In the genomic region with DNA sequence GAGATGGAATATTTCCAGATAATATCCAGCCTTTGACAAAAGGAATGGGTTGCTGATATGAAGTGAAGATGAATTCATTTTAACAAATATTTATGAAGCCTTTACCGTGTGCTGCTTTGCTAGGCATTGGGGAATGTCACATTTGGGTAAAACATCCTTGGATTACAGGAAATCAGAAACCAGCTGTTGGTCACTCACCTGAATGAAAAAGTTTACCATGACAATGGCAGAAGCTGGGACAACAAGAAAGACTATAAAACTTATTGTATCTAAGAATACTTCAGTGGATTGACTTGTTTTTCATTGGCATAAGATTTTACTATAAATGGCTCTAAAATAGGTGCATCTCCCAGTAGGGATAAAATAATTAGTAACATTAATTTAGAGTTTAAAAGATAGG, we compare ENCODE assay signal across 23 cellular contexts. TPM values are rescaled to one million over a fixed set of nuclear protein-coding genes. Genes with fewer than 3 reads are reported as not detected.
A peak's percentile ranks its signal among the peaks of the same experiment; 100 is the strongest.
DNase-seq lines count a peak whose midpoint lies in the region; ATAC-seq and TF ChIP-seq lines count a peak whose summit lies in the region.
"Had no signal": no experiment of that assay in that cellular context is flagged by ENCODE, and none has a peak within 500 bp of the region (broad histone marks: within the 10 kb centered on the region; RNA-seq: fewer than 3 reads in every experiment).

No MANE protein-coding gene starts in this region.

- H3K36me3 Mint-ChIP-seq in H9 (ENCODE audit: insufficient read depth in 1 of 3, low read depth in 3 of 3) (peaks cover 6 to 26% (median 18%) of the 10 kb centered on the region in 3 experiments; a peak in 6 of 7 replicates), WTC11 (peaks cover 19% of the 10 kb centered on the region)
- no peaks in the 10 kb centered on the region for H3K36me3 Mint-ChIP-seq in stimulated activated naive B cell treated with anti-CD40 and anti-IgM and Interleukin-4, amounts not matched to agents 10 μg/mL and 1 μg/mL and 100 μg/mL, for 72 hours
- H3K36me3 Mint-ChIP-seq: CD14-positive monocyte had no signal

- H3K36me3 ChIP-seq in iPS-18a (ENCODE audit: control insufficient read depth, low read depth, low read length) (no peaks in the 10 kb centered on the region), body of pancreas (replicated peaks in 1 of 2; ENCODE audit: insufficient read depth in 1 of 2, low read depth in 2 of 2) (no peaks in the 10 kb centered on the region)
- H3K36me3 ChIP-seq: BE2C; BLaER1 treated with 17β-estradiol and CSF1 and Interleukin-3, amounts not matched to agents 10 nM and 100 nM had no signal

- H4K20me1 ChIP-seq in H9 (ENCODE audit: control insufficient read depth, insufficient read depth, insufficient read length): no peaks in the 10 kb centered on the region
- H4K20me1 ChIP-seq: BLaER1 treated with 17β-estradiol and CSF1 and Interleukin-3, amounts not matched to agents 10 nM and 100 nM had no signal

- no peak overlapping the region for H4K8ac ChIP-seq in H9 (replicated peaks; ENCODE audit: insufficient read length, low read depth, low read length)

- no peaks in the 10 kb centered on the region for H3K9me3 ChIP-seq in H9 (ENCODE audit: control insufficient read depth, low read depth, low read length)
- H3K9me3 ChIP-seq in iPS-18a (ENCODE audit: control insufficient read depth, low read depth, low read length): no peaks in the 10 kb centered on the region
- no peaks in the 10 kb centered on the region for H3K9me3 ChIP-seq in body of pancreas
- H3K9me3 ChIP-seq: BE2C had no signal

- no peak overlapping the region for H3T11ph ChIP-seq in H9 (ENCODE audit: low read length)

- no peaks in the 10 kb centered on the region for H3K79me2 ChIP-seq in H9 (ENCODE audit: insufficient read depth, low read length)

- H3K27me3 ChIP-seq in H9 (ENCODE audit: insufficient read depth, low read length): no peaks in the 10 kb centered on the region
- H3K27me3 ChIP-seq in iPS-18a (ENCODE audit: control insufficient read depth, insufficient read depth, low read length): no peaks in the 10 kb centered on the region
- no peaks in the 10 kb centered on the region for H3K27me3 ChIP-seq in body of pancreas
- H3K27me3 ChIP-seq: BLaER1 treated with 17β-estradiol and CSF1 and Interleukin-3, amounts not matched to agents 10 nM and 100 nM had no signal

- no peak overlapping the region for H2BK5ac ChIP-seq in H9 (ENCODE audit: insufficient read length, low read length)

- H3K56ac ChIP-seq in H9 (ENCODE audit: insufficient read length, low read depth, low read length): no peak overlapping the region

- H3K27me3 Mint-ChIP-seq in H9 (ENCODE audit: low read depth): no peaks in the 10 kb centered on the region
- H3K27me3 Mint-ChIP-seq in WTC11 (ENCODE audit: low read depth): no peaks in the 10 kb centered on the region
- peaks cover 19 to 58% of the 10 kb centered on the region in 2 donors for H3K27me3 Mint-ChIP-seq in stimulated activated naive B cell treated with anti-CD40 and anti-IgM and Interleukin-4, amounts not matched to agents 10 μg/mL and 1 μg/mL and 100 μg/mL, for 72 hours

- CTCF ChIA-PET in WTC11 (lab: Charles Lee): interaction anchor here (0.7 to 1.2 kb wide), 5 partner anchors 13 to 254 kb away, joined by 3 to 5 read pairs (median 4); no protein-coding TSS in a partner anchor

- H3K4me1 ChIP-seq in H9 (ENCODE audit: insufficient read depth, low read length) (0 out of 2 replicates have a peak, but pooled peaks cover 3% of the 10 kb centered on the region), iPS-18a (ENCODE audit: control insufficient read depth, low read depth, low read length) (peaks cover 23% of the 10 kb centered on the region), body of pancreas (no peaks in the 10 kb centered on the region)
- H3K4me1 ChIP-seq: A549; BE2C; BLaER1 treated with 17β-estradiol and CSF1 and Interleukin-3, amounts not matched to agents 10 nM and 100 nM had no signal

- ATAC-seq in WTC11 (peak; percentile 41; the same call in 1 of the 2 replicates), GM21576 (IDR thresholded peaks at IDR 0.05; ENCODE audit: unreplicated experiment) (no peak), GM21515 (IDR thresholded peaks at IDR 0.05; ENCODE audit: unreplicated experiment) (no peak), body of pancreas (no peak)
- ATAC-seq in stimulated activated naive B cell treated with anti-CD40 and anti-IgM and Interleukin-4, amounts not matched to agents 10 μg/mL and 1 μg/mL and 100 μg/mL, for 72 hours (replicated peaks): no peak
- ATAC-seq: A549, HCT116 had no signal

- no peak overlapping the region for H3K27ac ChIP-seq in H9 (ENCODE audit: insufficient read length, low read depth, low read length)
- H3K27ac ChIP-seq in iPS-18a (ENCODE audit: low read length): peak overlapping the region; percentile 10
- no peak overlapping the region for H3K27ac ChIP-seq in body of pancreas
- H3K27ac ChIP-seq: A549; BLaER1 treated with 17β-estradiol and CSF1 and Interleukin-3, amounts not matched to agents 10 nM and 100 nM had no signal

- no peak overlapping the region for H3K4me2 ChIP-seq in H9 (ENCODE audit: insufficient read depth, insufficient read length, low read length)
- H3K4me2 ChIP-seq: A549; BLaER1 treated with 17β-estradiol and CSF1 and Interleukin-3, amounts not matched to agents 10 nM and 100 nM had no signal

- H4K91ac ChIP-seq in H9 (ENCODE audit: insufficient read length, low read depth, low read length): no peak overlapping the region

- H3K4ac ChIP-seq in H9 (ENCODE audit: low read depth, low read length): no peak overlapping the region

- no CpG with 5 or more reads among the region's 1 CpG for WGBS in H9 (ENCODE audit: extremely low coverage, insufficient read length, low lambda C conversion rate)
- 46 to 64% methylated on average over 1 of the region's 1 CpG for WGBS in body of pancreas, 2 donors

- intact Hi-C loops in body of pancreas (cut with DNase I): no loop called here

- no peak overlapping the region for H3K14ac ChIP-seq in H9 (ENCODE audit: insufficient read depth, low read length)

- H2BK15ac ChIP-seq in H9 (ENCODE audit: low read depth, low read length): no peak overlapping the region

- H2AFZ ChIP-seq in H9 (ENCODE audit: low read length): no peak overlapping the region

- no peak for DNase-seq in H9
- no peak for DNase-seq in WTC11 (ENCODE audit: low spot score)
- no peak for DNase-seq in stimulated activated naive B cell treated with anti-CD40 and anti-IgM and Interleukin-4, amounts not matched to agents 10 μg/mL and 1 μg/mL and 100 μg/mL, for 72 hours
- no peak for DNase-seq in body of pancreas
- DNase-seq: 8988T; ACHN; AML-193; BE2C; Calu3; CD4-positive, alpha-beta T cell; COR-L47; DMS53; DMS79 treated with DMSO at 0.1 percent for 48 hours; GF-D8; GOT3; H7 had no signal

- no peak for TF ChIP-seq POLR2A in body of pancreas (IDR thresholded peaks at IDR 0.05)

- H2AK5ac ChIP-seq in H9 (ENCODE audit: insufficient read length, low read length): no peak overlapping the region

- H3K27ac Mint-ChIP-seq in H9: peak overlapping the region in 2 of 3 experiments; percentile 42 to 95; a peak in 5 of 7 replicates
- peak overlapping the region; percentile 71 for H3K27ac Mint-ChIP-seq in WTC11
- H3K27ac Mint-ChIP-seq in stimulated activated naive B cell treated with anti-CD40 and anti-IgM and Interleukin-4, amounts not matched to agents 10 μg/mL and 1 μg/mL and 100 μg/mL, for 72 hours: no peak overlapping the region
- H3K27ac Mint-ChIP-seq: CD14-positive monocyte; CD4-positive, alpha-beta T cell had no signal

- H3K4me1 Mint-ChIP-seq in H9 (peaks cover 25 to 27% of the 10 kb centered on the region in 2 experiments), WTC11 (peaks cover 28% of the 10 kb centered on the region)
- H3K4me1 Mint-ChIP-seq in stimulated activated naive B cell treated with anti-CD40 and anti-IgM and Interleukin-4, amounts not matched to agents 10 μg/mL and 1 μg/mL and 100 μg/mL, for 72 hours: no peaks in the 10 kb centered on the region
- H3K4me1 Mint-ChIP-seq: CD14-positive monocyte had no signal

- no peak overlapping the region for H2BK20ac ChIP-seq in H9 (ENCODE audit: low read depth, low read length, poor library complexity, severe bottlenecking)

- H3K9me3 Mint-ChIP-seq in H9: peaks cover 15 to 19% of the 10 kb centered on the region in 2 experiments
- peaks cover 25% of the 10 kb centered on the region for H3K9me3 Mint-ChIP-seq in WTC11
- peaks cover 5 to 7% of the 10 kb centered on the region in 2 donors for H3K9me3 Mint-ChIP-seq in stimulated activated naive B cell treated with anti-CD40 and anti-IgM and Interleukin-4, amounts not matched to agents 10 μg/mL and 1 μg/mL and 100 μg/mL, for 72 hours

- no peak overlapping the region for H3K23ac ChIP-seq in H9 (ENCODE audit: insufficient read length, low read depth, low read length)

- TF ChIP-seq CTCF in H9 (conservative IDR thresholded peaks at IDR 0.05) (no peak), WTC11 (IDR thresholded peaks at IDR 0.05) (no peak), body of pancreas (IDR thresholded peaks at IDR 0.05) (no peak)

- no peak overlapping the region for H3K18ac ChIP-seq in H9 (ENCODE audit: insufficient read length, low read depth, low read length)

- no peak overlapping the region for H2BK12ac ChIP-seq in H9 (ENCODE audit: insufficient read length, low read depth, low read length)

- H2BK120ac ChIP-seq in H9 (ENCODE audit: low read depth, low read length, poor library complexity, severe bottlenecking): no peak overlapping the region

- peak overlapping the region in 1 of 2 experiments; percentile 6; a peak in 1 of 5 replicates for H3K4me3 Mint-ChIP-seq in H9
- peak overlapping the region; percentile 3 for H3K4me3 Mint-ChIP-seq in WTC11
- no peak overlapping the region for H3K4me3 Mint-ChIP-seq in stimulated activated naive B cell treated with anti-CD40 and anti-IgM and Interleukin-4, amounts not matched to agents 10 μg/mL and 1 μg/mL and 100 μg/mL, for 72 hours
- H3K4me3 Mint-ChIP-seq: CD14-positive monocyte; CD4-positive, alpha-beta T cell had no signal

- H4K5ac ChIP-seq in H9 (ENCODE audit: insufficient read length, low read depth, low read length): no peak overlapping the region

- POLR2A ChIA-PET in WTC11 (lab: Charles Lee): interaction anchor here (0.9 kb wide), 1 partner anchor 20 kb away, joined by 3 read pairs; a partner anchor contains a TSS

- no peaks in the 10 kb centered on the region for H3K23me2 ChIP-seq in H9 (ENCODE audit: insufficient read length, low read depth, low read length, poor library complexity, severe bottlenecking)

- peaks cover 3% of the 10 kb centered on the region for H3K79me1 ChIP-seq in H9 (ENCODE audit: insufficient read depth, low read depth, low read length, poor library complexity, severe bottlenecking)

- H3K9ac ChIP-seq in H9 (ENCODE audit: extremely low read depth, insufficient read length, low read length): no peak overlapping the region
- H3K9ac ChIP-seq in iPS-18a (ENCODE audit: low read length): no peak overlapping the region
- H3K9ac ChIP-seq: BLaER1 treated with 17β-estradiol and CSF1 and Interleukin-3, amounts not matched to agents 10 nM and 100 nM had no signal

- H3K4me3 ChIP-seq in iPS-18a (ENCODE audit: low read length) (no peak overlapping the region), body of pancreas (no peak overlapping the region)
- H3K4me3 ChIP-seq: A549; BLaER1 treated with 17β-estradiol and CSF1 and Interleukin-3, amounts not matched to agents 10 nM and 100 nM had no signal

RNA-seq across cellular contexts. Expression of a gene that starts 19.7 kb away (rescaled TPM):
- total RNA-seq in H9 (2021) (3.9 and 5.1 TPM in 2 replicates), WTC11 (2021) (8.1 to 9.6 TPM (median 8.2 TPM) in 3 replicates), body of pancreas (1 to 10 TPM; 1.3 to 2.6 TPM)
